18 cellular contexts compared by ENCODE assay signal in the genomic region with DNA sequence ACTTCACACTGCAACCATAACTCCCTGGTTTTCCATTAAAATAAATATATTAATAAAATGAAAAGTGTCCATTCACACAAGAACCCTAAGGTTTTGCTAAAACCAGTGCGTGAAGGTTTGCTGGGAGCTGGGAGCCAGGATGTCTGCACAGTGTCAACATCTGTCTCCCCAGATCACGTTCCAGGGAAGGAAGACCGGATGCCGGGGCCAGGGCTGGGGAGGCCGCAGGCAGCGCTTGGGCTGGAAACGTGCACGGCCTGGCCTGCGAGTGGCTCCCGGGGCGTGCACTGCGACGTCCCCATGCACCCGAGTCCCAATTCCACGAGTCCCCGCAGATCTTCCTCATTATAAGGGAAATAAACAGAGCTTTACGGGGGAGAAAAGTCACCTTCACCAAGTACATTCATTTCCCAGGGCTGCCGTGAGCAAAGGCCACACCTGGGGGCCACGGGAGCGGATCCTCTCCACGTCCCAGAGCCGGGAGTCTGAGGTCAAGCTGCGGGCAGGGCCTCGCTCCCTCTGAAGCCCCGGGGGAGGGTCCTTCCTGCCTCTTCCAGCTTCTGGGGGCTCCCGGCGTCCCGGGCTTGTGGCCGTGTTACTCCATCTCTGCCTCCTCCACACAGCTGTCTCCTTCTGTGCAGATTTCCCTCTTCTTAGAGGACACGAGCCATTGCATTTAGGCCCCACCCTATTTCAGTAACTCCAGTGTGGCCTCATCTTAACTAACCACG. TPM values are rescaled to one million over a fixed set of nuclear protein-coding genes. Genes with fewer than 3 reads are reported as not detected.
DNase-seq lines count a peak whose midpoint lies in the region; ATAC-seq and TF ChIP-seq lines count a peak whose summit lies in the region.
"Had no signal": no experiment of that assay in that cellular context is flagged by ENCODE, and none has a peak within 500 bp of the region (broad histone marks: within the 10 kb centered on the region; RNA-seq: fewer than 3 reads in every experiment).

No MANE protein-coding gene starts in this region.

- H3K9ac ChIP-seq in muscle layer of colon (ENCODE audit: low read length), result no peak overlapping the region
- no peak overlapping the region for H3K9ac ChIP-seq in PC-3 (ENCODE audit: low read length)

- H3K4me3 ChIP-seq in muscle layer of colon (ENCODE audit: low read depth in 1 of 2, low read length in 2 of 2) (no peak overlapping the region), PC-3 (ENCODE audit: low read length) (no peak overlapping the region)
- H3K4me3 ChIP-seq: A549, breast epithelium had no signal

- ATAC-seq in Right ventricle myocardium superior (ENCODE audit: poor library complexity) (peak; percentile 89), left cardiac atrium (peak; percentile 76 to 78), HG03378 (IDR thresholded peaks at IDR 0.05; ENCODE audit: unreplicated experiment) (no peak), PC-3 (no peak)
- ATAC-seq: A549; activated naive CD4-positive, alpha-beta T cell treated with anti-CD3 and anti-CD28 coated beads, Interleukin-2, amount 50 U/mL, for 72 hours; Panc1 had no signal

- POLR2A ChIA-PET in PC-3 (lab: Charles Lee; ENCODE audit: unreplicated experiment), result no interaction called here

- intact Hi-C loops in Right ventricle myocardium superior (cut with DNase I), result no loop called here
- intact Hi-C loops in cardiac septum (cut with DNase I), result no loop called here
- intact Hi-C loops in left cardiac atrium (cut with DNase I), result no loop called here
- intact Hi-C loops in PC-3 (cut with micrococcal nuclease), result no loop called here

- no peak for TF ChIP-seq CTCF in PC-3 (conservative IDR thresholded peaks at IDR 0.05; ENCODE audit: low read depth, low read length)

- no peaks in the 10 kb centered on the region for H4K20me1 ChIP-seq in PC-3 (ENCODE audit: low read length)

- no peak overlapping the region for H2AFZ ChIP-seq in PC-3 (ENCODE audit: low read length)

- no peak overlapping the region for H3K4me2 ChIP-seq in PC-3 (ENCODE audit: low read length)
- H3K4me2 ChIP-seq: A549 had no signal

- no peaks in the 10 kb centered on the region for H3F3A ChIP-seq in PC-3 (ENCODE audit: low read length, unreplicated experiment)

- H3K27ac ChIP-seq in muscle layer of colon (ENCODE audit: low read depth, low read length) (peak overlapping the region; percentile 47), PC-3 (ENCODE audit: low read length) (no peak overlapping the region)
- H3K27ac ChIP-seq: A549, breast epithelium, HL-60 had no signal

- DNase-seq in Right ventricle myocardium superior, result peak; percentile 52
- DNase-seq in cardiac septum (ENCODE audit: low spot score), result no peak
- DNase-seq in left cardiac atrium, result no peak
- DNase-seq in NCI-H226, result no peak
- DNase-seq in PC-3, result no peak
- no peak for DNase-seq in HPDE6-E6E7 (ENCODE audit: extremely low spot score)
- DNase-seq: activated CD4-positive, alpha-beta T cell treated with anti-CD3 and anti-CD28 coated beads, Interleukin-2, amount 50 U/mL, for 48 hours; hippocampal formation; NCI-H1105 treated with DMSO at 0.1 percent for 48 hours; NCI-H774; stimulated activated naive CD4-positive, alpha-beta T cell had no signal

- H3K9me3 ChIP-seq in muscle layer of colon (ENCODE audit: low read length) (no peaks in the 10 kb centered on the region), PC-3 (ENCODE audit: low read length) (no peaks in the 10 kb centered on the region)
- H3K9me3 ChIP-seq: A549, breast epithelium had no signal

- H3K27me3 ChIP-seq in muscle layer of colon (ENCODE audit: control insufficient read depth in 1 of 2, insufficient read depth in 2 of 2, low read length in 2 of 2), result no peaks in the 10 kb centered on the region
- H3K27me3 ChIP-seq in PC-3 (ENCODE audit: low read length), result no peaks in the 10 kb centered on the region
- H3K27me3 ChIP-seq: breast epithelium had no signal

- no peaks in the 10 kb centered on the region for H3K79me2 ChIP-seq in PC-3 (ENCODE audit: low read length)

- no peaks in the 10 kb centered on the region for H3K9me2 ChIP-seq in PC-3 (replicated peaks; ENCODE audit: low read length)

- BruUV-seq in PC-3 (replicated peaks; lab: Mats Ljungman, UMichigan), result no TSS peak

- H3K36me3 ChIP-seq in muscle layer of colon (ENCODE audit: insufficient read depth, low read length) (no peaks in the 10 kb centered on the region), PC-3 (ENCODE audit: low read depth, low read length) (no peaks in the 10 kb centered on the region)
- H3K36me3 ChIP-seq: breast epithelium had no signal

- CTCF ChIA-PET in PC-3 (lab: Charles Lee), result no interaction called here

- peaks cover 9% of the 10 kb centered on the region for H3K4me1 ChIP-seq in muscle layer of colon (ENCODE audit: insufficient read depth, low read length)
- no peaks in the 10 kb centered on the region for H3K4me1 ChIP-seq in PC-3 (ENCODE audit: insufficient read depth, low read length)
- H3K4me1 ChIP-seq: A549, breast epithelium had no signal

RNA-seq across cellular contexts. Expression of gene SHC2, which starts 12.9 kb away (rescaled TPM):
- total RNA-seq in Right ventricle myocardium superior (8.8 TPM), cardiac septum (16.8 TPM), left cardiac atrium (10 to 100 TPM; 10.7 to 19.4 TPM), PC-3 (2014; rRNA removed) (0.18 TPM in 1 of 2 replicates, not detected in the other)
- total RNA-seq: activated naive CD4-positive, alpha-beta T cell treated with anti-CD3 and anti-CD28 coated beads, Interleukin-2, amount 50 U/mL, for 72 hours had no signal

RNA-seq across cellular contexts. Expression of gene C2CD4C, which starts 39.0 kb away (rescaled TPM):
- total RNA-seq in Right ventricle myocardium superior (1.7 TPM), cardiac septum (2.7 TPM), left cardiac atrium (under 1 TPM; 0.76 to 0.88 TPM), PC-3 (2014; rRNA removed) (0.29 TPM in 2 replicates)

RNA-seq across cellular contexts. Expression of gene MADCAM1, which starts 48.3 kb away (rescaled TPM):
- total RNA-seq in Right ventricle myocardium superior, result 0.24 TPM
- total RNA-seq in cardiac septum, result 0.40 TPM
- total RNA-seq in left cardiac atrium, result under 1 TPM; 0.24 to 0.41 TPM
- 0.11 and 0.17 TPM in 2 replicates for total RNA-seq in PC-3 (2014; rRNA removed)

RNA-seq across cellular contexts. Expression of gene TPGS1, which starts 59.3 kb away (rescaled TPM):
- total RNA-seq in Right ventricle myocardium superior (10.8 TPM), cardiac septum (11.2 TPM), left cardiac atrium (10 to 100 TPM; 12.1 to 14.9 TPM), PC-3 (2014; rRNA removed) (28.5 and 44.0 TPM in 2 replicates)

Comparison
In these comparisons a context has a peak if more than half of its experiments do, and no peak if none do; other contexts are left out.
1. ATAC-seq: peak in Right ventricle myocardium superior (single experiment) and left cardiac atrium (2 of 2); none in HG03378 (single experiment) and PC-3 (single experiment).